In the genomic region with DNA sequence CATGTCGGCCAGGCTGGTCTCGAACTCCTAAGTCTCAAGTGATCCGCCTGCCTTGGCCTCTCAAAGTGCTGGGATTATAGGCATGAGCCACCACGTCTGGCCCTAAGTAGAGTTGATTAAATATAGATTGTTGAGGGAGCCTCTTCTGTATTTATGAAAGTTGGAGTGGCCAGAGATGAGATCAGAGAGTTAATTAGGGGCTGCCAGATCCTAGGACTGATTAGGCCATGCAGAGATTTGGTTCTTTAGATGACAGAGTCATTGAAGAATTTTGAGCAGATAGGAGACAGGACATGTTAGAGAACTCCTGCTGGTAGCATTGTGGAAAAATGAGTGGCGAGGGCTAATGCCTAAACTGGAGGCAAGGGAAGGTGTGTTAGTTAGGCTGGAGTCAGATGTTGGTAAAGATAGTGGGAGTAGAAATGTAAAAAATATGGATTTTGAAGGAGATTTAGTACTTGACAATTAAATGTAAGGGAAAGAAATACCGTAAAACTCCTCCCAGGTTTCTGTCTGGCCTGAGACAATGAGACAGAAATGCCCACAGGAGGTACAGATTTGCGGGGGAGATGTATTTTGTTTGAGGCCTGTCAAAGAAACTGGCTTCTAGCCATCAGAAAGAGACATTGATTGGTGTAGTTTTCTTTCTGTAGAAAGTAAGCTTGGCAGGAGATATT, we compare ENCODE assay signal across 1 cellular context.
TF ChIP-seq lines count a peak whose summit lies in the region.

No MANE protein-coding gene starts in this region.

TF ChIP-seq in IMR-90, 13 proteins besides CTCF, POLR2A, EP300 and RAD21 (continued from another document):
- no peak for TF ChIP-seq USF2 (IDR thresholded peaks at IDR 0.05; ENCODE audit: low read depth, low read length)
- no peak for TF ChIP-seq CEBPB (IDR thresholded peaks at IDR 0.05; ENCODE audit: low read depth, low read length)
- no peak for TF ChIP-seq SMC3 (IDR thresholded peaks at IDR 0.05; ENCODE audit: low read depth, low read length)
- no peak for TF ChIP-seq RFX5 (IDR thresholded peaks at IDR 0.05; ENCODE audit: low read depth, low read length)
- TF ChIP-seq MAFK (IDR thresholded peaks at IDR 0.05; ENCODE audit: low read depth, low read length), result no peak
- no peak for TF ChIP-seq FOS (IDR thresholded peaks at IDR 0.05; ENCODE audit: low read depth, low read length)
